Comparison of ENCODE assay signal across 12 cellular contexts in the genomic region with DNA sequence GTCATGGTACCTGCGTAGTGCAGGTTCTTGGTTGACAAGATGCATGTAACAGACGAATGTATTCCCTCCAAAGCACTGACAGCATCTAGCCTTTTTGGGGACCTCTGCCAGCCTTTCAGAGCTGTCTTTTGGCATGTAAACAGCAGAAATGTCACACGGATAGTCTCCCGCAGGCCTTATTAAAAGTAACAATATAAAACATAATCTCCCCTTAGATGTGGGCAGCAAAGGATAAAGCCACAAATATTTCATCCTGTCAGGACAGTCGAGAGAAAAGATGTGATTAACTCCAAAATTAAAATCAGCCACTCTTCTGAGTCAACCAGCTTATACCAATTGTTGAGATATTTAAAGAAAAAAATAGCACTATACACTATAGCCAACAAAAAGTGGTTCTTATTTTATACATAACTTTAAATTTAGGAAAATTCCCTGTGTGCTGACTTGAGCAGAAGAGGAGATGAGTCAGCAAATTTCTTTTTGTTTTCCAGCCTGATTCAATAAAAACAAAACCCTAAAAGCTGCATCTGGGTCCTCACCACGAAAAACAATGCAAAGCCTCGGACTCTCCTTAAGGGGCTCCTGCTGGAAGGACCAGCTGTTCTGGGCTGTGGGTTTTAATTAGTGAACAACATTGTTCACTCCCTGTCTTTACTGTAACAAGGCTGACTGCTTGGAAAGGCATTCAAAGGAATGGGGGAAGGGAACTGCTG.
DNase-seq lines count a peak whose midpoint lies in the region; ATAC-seq, FAIRE-seq and TF ChIP-seq lines count a peak whose summit lies in the region.
"Had no signal": no experiment of that assay in that cellular context is flagged by ENCODE, and none has a peak within 500 bp of the region (broad histone marks: within the 10 kb centered on the region; RNA-seq: fewer than 3 reads in every experiment).

No MANE protein-coding gene starts in this region.

- DNase-seq in A549 (ENCODE audit: low read depth in 1 of 2, low spot score in 1 of 2) = no peak
- no peak for DNase-seq in breast epithelium (ENCODE audit: low spot score in 2 of 2)
- peak; percentile 63 for DNase-seq in kidney epithelial cell (ENCODE audit: low read depth)
- no peak for DNase-seq in activated effector memory CD4-positive, alpha-beta T cell treated with anti-CD3 and anti-CD28 coated beads, Interleukin-2, amount 50 U/mL, for 16 hours
- DNase-seq in activated CD4-positive, alpha-beta T cell treated with anti-CD3 and anti-CD28 coated beads for 36 hours = no peak
- DNase-seq: midbrain, NCI-H226, small intestine had no signal

- CTCF ChIA-PET in A549 (lab: Yijun Ruan, JAX) = interaction anchor here (1.1 kb wide), 1 partner anchor 56 kb away, joined by 4 read pairs; no protein-coding TSS in a partner anchor
- CTCF ChIA-PET in activated CD4-positive, alpha-beta T cell treated with anti-CD3 and anti-CD28 coated beads for 36 hours (lab: Charles Lee) = no interaction called here

- WGBS in A549 (ENCODE audit: missing lambda C conversion rate) = 61% methylated on average over 7 of the region's 7 CpGs
- 74% methylated on average over 7 of the region's 7 CpGs for WGBS in HUES64

- peaks cover 5% of the 10 kb centered on the region for H3K9me3 Mint-ChIP-seq in activated CD4-positive, alpha-beta T cell treated with anti-CD3 and anti-CD28 coated beads for 36 hours (ENCODE audit: low read depth)

- no peaks in the 10 kb centered on the region for H3K36me3 Mint-ChIP-seq in activated CD4-positive, alpha-beta T cell treated with anti-CD3 and anti-CD28 coated beads for 36 hours (ENCODE audit: low read depth)

- no peaks in the 10 kb centered on the region for H3K4me1 Mint-ChIP-seq in activated CD4-positive, alpha-beta T cell treated with anti-CD3 and anti-CD28 coated beads for 36 hours

- intact Hi-C loops in breast epithelium (cut with DNase I; ENCODE audit: low total_unique reads) = loop anchor here (10.0 kb wide), 1 partner anchor 67 kb away; no protein-coding TSS in a partner anchor
- intact Hi-C loops in activated CD4-positive, alpha-beta T cell treated with anti-CD3 and anti-CD28 coated beads for 36 hours (cut with DNase I, micrococcal nuclease) = no loop called here

- TF ChIP-seq EP300 in A549 (IDR thresholded peaks at IDR 0.05) = no peak

- H3K27ac ChIP-seq in A549 (peak overlapping the region; percentile 19 to 86; a peak in 5 of 6 replicates), HUES64 (ENCODE audit: low read depth, low read length) (peak overlapping the region; percentile 23), breast epithelium (peak overlapping the region; percentile 19 to 84)
- H3K27ac ChIP-seq: ascending aorta had no signal

- H3K4me2 ChIP-seq in A549 = peak overlapping the region; percentile 18; the same call in 2 of the 3 replicates

- H3K4me3 Mint-ChIP-seq in activated CD4-positive, alpha-beta T cell treated with anti-CD3 and anti-CD28 coated beads for 36 hours = no peak overlapping the region

- peaks cover 3% of the 10 kb centered on the region; the same call in 1 of the 2 replicates for H3K36me3 ChIP-seq in HUES64 (ENCODE audit: insufficient read depth, low read length)
- H3K36me3 ChIP-seq in breast epithelium = no peaks in the 10 kb centered on the region
- H3K36me3 ChIP-seq in kidney epithelial cell (ENCODE audit: control insufficient read depth, insufficient read depth, low read length) = no peaks in the 10 kb centered on the region
- H3K36me3 ChIP-seq: ascending aorta had no signal

- peaks cover 14% of the 10 kb centered on the region; the same call in 2 of the 3 replicates for H3K9me3 ChIP-seq in A549
- H3K9me3 ChIP-seq in HUES64 (ENCODE audit: insufficient read depth, low read depth, low read length) = peaks cover 25% of the 10 kb centered on the region
- H3K9me3 ChIP-seq in breast epithelium = peaks cover 4 to 13% of the 10 kb centered on the region in 2 donors

- ATAC-seq in A549 = no peak
- no peak for ATAC-seq in GM19395 (IDR thresholded peaks at IDR 0.05; ENCODE audit: unreplicated experiment)
- ATAC-seq in activated CD4-positive, alpha-beta T cell treated with anti-CD3 and anti-CD28 coated beads for 36 hours = no peak
- no peak for ATAC-seq in HG03565 (IDR thresholded peaks at IDR 0.05; ENCODE audit: unreplicated experiment)

- no peaks in the 10 kb centered on the region for H3K27me3 Mint-ChIP-seq in activated CD4-positive, alpha-beta T cell treated with anti-CD3 and anti-CD28 coated beads for 36 hours

- no peak overlapping the region for H3K27ac Mint-ChIP-seq in activated CD4-positive, alpha-beta T cell treated with anti-CD3 and anti-CD28 coated beads for 36 hours

- peaks cover 9% of the 10 kb centered on the region; the same call in 2 of the 3 replicates for H3K4me1 ChIP-seq in A549
- peaks cover 28% of the 10 kb centered on the region for H3K4me1 ChIP-seq in HUES64 (ENCODE audit: insufficient read depth, low read length)
- no peaks in the 10 kb centered on the region for H3K4me1 ChIP-seq in breast epithelium
- H3K4me1 ChIP-seq: ascending aorta had no signal

- peak overlapping the region; percentile 1; the same call in 1 of the 2 replicates for H3K9ac ChIP-seq in HUES64 (ENCODE audit: low read depth, low read length)

- no peak for FAIRE-seq in A549 (lab: Jason Lieb, UNC)
- FAIRE-seq: small intestine had no signal

- no peaks in the 10 kb centered on the region for H3K27me3 ChIP-seq in HUES64 (ENCODE audit: insufficient read depth, low read length)
- no peaks in the 10 kb centered on the region for H3K27me3 ChIP-seq in breast epithelium
- H3K27me3 ChIP-seq in kidney epithelial cell (ENCODE audit: control insufficient read depth, insufficient read depth, low read length) = no peaks in the 10 kb centered on the region
- H3K27me3 ChIP-seq: ascending aorta had no signal

- TF ChIP-seq CTCF in A549 (IDR thresholded peaks at IDR 0.05) (no peak), breast epithelium (IDR thresholded peaks at IDR 0.05) (no peak), kidney epithelial cell (IDR thresholded peaks at IDR 0.05; ENCODE audit: insufficient read depth, low read length, poor library complexity, severe bottlenecking) (no peak)

- TF ChIP-seq RAD21 in A549 (conservative IDR thresholded peaks at IDR 0.05 in 1 of 2, IDR thresholded peaks at IDR 0.05 in 1 of 2) = no peak

- TF ChIP-seq POLR2A in A549 (IDR thresholded peaks at IDR 0.05; ENCODE audit: low read length) (no peak), breast epithelium (IDR thresholded peaks at IDR 0.05) (no peak)

- no peak overlapping the region for H3K4me3 ChIP-seq in A549
- no peak overlapping the region for H3K4me3 ChIP-seq in HUES64 (ENCODE audit: low read length)
- no peak overlapping the region for H3K4me3 ChIP-seq in breast epithelium
- no peak overlapping the region for H3K4me3 ChIP-seq in kidney epithelial cell (ENCODE audit: low read depth, low read length)
- H3K4me3 ChIP-seq: ascending aorta had no signal

- POLR2A ChIA-PET in A549 (lab: Yijun Ruan, JAX) = no interaction called here
- POLR2A ChIA-PET in activated CD4-positive, alpha-beta T cell treated with anti-CD3 and anti-CD28 coated beads for 36 hours (lab: Charles Lee) = no interaction called here

TF ChIP-seq in A549, 52 proteins besides CTCF, POLR2A, EP300 and RAD21:
- TF ChIP-seq MAFK (IDR thresholded peaks at IDR 0.05; ENCODE audit: partially characterized antibody) = peak; percentile 97
- TF ChIP-seq, protein P1, sequence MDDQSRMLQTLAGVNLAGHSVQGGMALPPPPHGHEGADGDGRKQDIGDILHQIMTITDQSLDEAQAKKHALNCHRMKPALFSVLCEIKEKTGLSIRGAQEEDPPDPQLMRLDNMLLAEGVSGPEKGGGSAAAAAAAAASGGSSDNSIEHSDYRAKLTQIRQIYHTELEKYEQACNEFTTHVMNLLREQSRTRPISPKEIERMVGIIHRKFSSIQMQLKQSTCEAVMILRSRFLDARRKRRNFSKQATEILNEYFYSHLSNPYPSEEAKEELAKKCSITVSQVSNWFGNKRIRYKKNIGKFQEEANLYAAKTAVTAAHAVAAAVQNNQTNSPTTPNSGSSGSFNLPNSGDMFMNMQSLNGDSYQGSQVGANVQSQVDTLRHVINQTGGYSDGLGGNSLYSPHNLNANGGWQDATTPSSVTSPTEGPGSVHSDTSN (IDR thresholded peaks at IDR 0.05) = no peak
- TF ChIP-seq NFE2L2 (conservative IDR thresholded peaks at IDR 0.05; ENCODE audit: low read length) = peak; percentile 76
- TF ChIP-seq SMC3 (IDR thresholded peaks at IDR 0.05) = no peak
- no peak for TF ChIP-seq RFX5 (IDR thresholded peaks at IDR 0.05)
- no peak for TF ChIP-seq RNF2 (IDR thresholded peaks at IDR 0.05; ENCODE audit: borderline replicate concordance, low read depth)
